2 cellular contexts compared by ENCODE assay signal in the genomic region with DNA sequence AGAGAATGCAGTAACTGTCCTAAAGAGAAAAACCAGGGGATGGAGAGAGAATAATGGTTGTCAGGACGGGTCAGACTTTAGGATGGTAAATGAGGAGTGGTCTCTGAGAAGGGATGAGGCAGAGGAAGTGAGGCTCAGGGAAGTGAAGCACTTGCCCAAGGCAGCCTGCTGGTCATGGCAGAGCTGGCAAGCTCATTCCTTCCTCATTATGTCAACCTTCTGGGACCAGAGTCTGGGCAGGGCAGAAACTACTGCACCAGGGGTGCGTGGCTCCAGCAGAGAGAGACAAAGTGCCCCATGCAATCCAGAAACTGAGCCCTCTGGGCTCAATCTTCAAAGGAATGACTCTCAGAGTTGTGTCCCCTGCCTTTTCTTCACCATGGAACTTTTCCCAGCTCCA. TPM values are rescaled to one million over a fixed set of nuclear protein-coding genes. Genes with fewer than 3 reads are reported as not detected.
"Had no signal": no experiment of that assay in that cellular context is flagged by ENCODE, and none has a peak within 500 bp of the region (broad histone marks: within the 10 kb centered on the region; RNA-seq: fewer than 3 reads in every experiment).

No MANE protein-coding gene starts in this region.

RNA-seq across cellular contexts. Expression of a gene that starts 27.5 kb away (rescaled TPM):
- total RNA-seq: G401, GM12878 had no signal
- polyA plus RNA-seq: GM12878 had no signal

RNA-seq across cellular contexts. Expression of a gene that starts 53.6 kb away (rescaled TPM):
- total RNA-seq: G401, GM12878 had no signal
- polyA plus RNA-seq: GM12878 had no signal
